1 cellular context compared by ENCODE assay signal in genomic region chr11:12285811-12286222, GRCh38.
A peak's percentile ranks its signal among the peaks of the same experiment; 100 is the strongest.
TF ChIP-seq lines count a peak whose summit lies in the region.

No MANE protein-coding gene starts in this region.

TF ChIP-seq in SK-N-SH, 30 proteins besides CTCF, POLR2A, EP300 and RAD21 (continued from another document):
- no peak for TF ChIP-seq REST (IDR thresholded peaks at IDR 0.05; ENCODE audit: low read depth, low read length)
- TF ChIP-seq ELF1 (IDR thresholded peaks at IDR 0.05): no peak
- no peak for TF ChIP-seq SIN3A (IDR thresholded peaks at IDR 0.05; ENCODE audit: borderline replicate concordance, low read depth, low read length)
- TF ChIP-seq ZBTB33 (IDR thresholded peaks at IDR 0.05; ENCODE audit: borderline replicate concordance, low read depth): no peak
- no peak for TF ChIP-seq GABPA (IDR thresholded peaks at IDR 0.05; ENCODE audit: low read depth)
- TF ChIP-seq NFIC (IDR thresholded peaks at IDR 0.05; ENCODE audit: borderline replicate concordance): peak; percentile 72
